Comparison of ENCODE assay signal across 13 cellular contexts in the genomic region with DNA sequence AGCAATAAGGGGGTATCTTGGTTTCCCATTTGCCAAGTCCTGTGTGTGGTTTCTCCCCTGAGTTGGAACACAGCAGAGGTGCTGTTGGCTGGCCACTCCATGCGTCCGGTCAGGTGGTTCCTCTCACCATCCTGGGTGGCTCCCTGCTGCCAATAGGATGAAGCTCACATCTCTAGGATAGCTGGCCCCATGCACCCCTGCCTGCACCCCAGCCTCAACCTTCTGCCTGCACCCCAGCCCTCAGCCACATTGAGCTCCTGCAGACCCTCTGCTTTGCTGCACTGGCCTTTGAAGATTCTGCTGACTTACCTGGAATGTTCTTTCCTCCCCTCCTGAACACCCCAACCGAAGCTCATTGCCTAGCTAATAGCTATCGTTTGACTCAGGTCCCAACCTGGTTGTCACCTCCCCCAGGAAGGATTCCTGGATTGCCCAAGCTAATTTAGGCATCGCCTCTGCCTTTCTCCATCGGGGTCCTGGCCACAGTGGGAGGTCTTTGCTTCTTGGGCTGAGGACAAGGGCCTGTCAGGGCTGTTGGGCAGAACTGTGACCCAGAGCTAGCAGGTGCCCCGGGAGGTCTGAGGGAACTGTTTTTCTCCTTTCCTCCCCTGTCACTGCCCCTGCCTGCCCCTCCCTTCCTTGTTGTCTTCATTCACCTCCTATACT. TPM values are rescaled to one million over a fixed set of nuclear protein-coding genes. Genes with fewer than 3 reads are reported as not detected.
A peak's percentile ranks its signal among the peaks of the same experiment; 100 is the strongest.
DNase-seq lines count a peak whose midpoint lies in the region; ATAC-seq and TF ChIP-seq lines count a peak whose summit lies in the region.
"Had no signal": no experiment of that assay in that cellular context is flagged by ENCODE, and none has a peak within 500 bp of the region (broad histone marks: within the 10 kb centered on the region; RNA-seq: fewer than 3 reads in every experiment).

No MANE protein-coding gene starts in this region.

- no peaks in the 10 kb centered on the region for H3K36me3 Mint-ChIP-seq in natural killer cell treated with Interleukin-12 subunit alpha and Interleukin-12 subunit beta and Interleukin-15 and Interleukin-18, amount 100 ng/mL, for 72 hours
- no peaks in the 10 kb centered on the region for H3K36me3 Mint-ChIP-seq in GM23338 (ENCODE audit: low read depth)

- whole genome bisulfite sequencing in heart left ventricle, 4 donors, result 82 to 93% (median 85%) methylated on average over 7 of the region's 7 CpGs

- H3K4me1 Mint-ChIP-seq in natural killer cell treated with Interleukin-12 subunit alpha and Interleukin-12 subunit beta and Interleukin-15 and Interleukin-18, amount 100 ng/mL, for 72 hours (ENCODE audit: low read depth in 2 of 2), result peaks cover 8 to 13% of the 10 kb centered on the region in 2 donors
- H3K4me1 Mint-ChIP-seq in GM23338, result peaks cover 17% of the 10 kb centered on the region; the same call in 2 of the 3 replicates

- H3K27me3 ChIP-seq in heart left ventricle (no peaks in the 10 kb centered on the region), dorsolateral prefrontal cortex (no peaks in the 10 kb centered on the region), GM23338 (ENCODE audit: insufficient read depth) (peaks cover 30% of the 10 kb centered on the region)

- H3K9me3 Mint-ChIP-seq in natural killer cell treated with Interleukin-12 subunit alpha and Interleukin-12 subunit beta and Interleukin-15 and Interleukin-18, amount 100 ng/mL, for 72 hours, result no peaks in the 10 kb centered on the region
- no peaks in the 10 kb centered on the region; the same call in 2 of the 3 replicates for H3K9me3 Mint-ChIP-seq in GM23338

- DNase-seq in left ventricle myocardium superior (peak; percentile 20), heart left ventricle (no peak), dorsolateral prefrontal cortex (peak in 1 of 10 donors; percentile 22), GM23338 (ENCODE audit: low spot score) (no peak), SIG-M5 treated with dmso at 0.1 percent for 504 hours (lab: John Stamatoyannopoulos, UW; ENCODE audit: unreplicated experiment) (no peak)
- DNase-seq in natural killer cell treated with Interleukin-12 subunit alpha and Interleukin-12 subunit beta and Interleukin-15 and Interleukin-18, amount 100 ng/mL, for 72 hours (ENCODE audit: low spot score), result no peak
- no peak for DNase-seq in activated effector memory CD4-positive, alpha-beta T cell treated with Interleukin-2 at 50 U/mL for 16 hours
- DNase-seq: DMS79; Karpas-422; OCI-M1; stimulated activated naive CD8-positive, alpha-beta T cell treated with anti-CD3 and anti-CD28 coated beads, Interleukin-15, Interleukin-2, amounts not matched to agents 100 U/mL and 50 U/mL, for 24 hours had no signal

- no peak overlapping the region for H2AFZ ChIP-seq in GM23338

- no peaks in the 10 kb centered on the region for H4K20me1 ChIP-seq in GM23338 (replicated peaks; ENCODE audit: insufficient read depth)

- TF ChIP-seq POLR2A in heart left ventricle (IDR thresholded peaks at IDR 0.05), result no peak

- H3K4me1 ChIP-seq in heart left ventricle (peaks cover 0 to 28% (median 16%) of the 10 kb centered on the region in 12 donors), GM23338 (ENCODE audit: insufficient read depth) (peaks cover 14% of the 10 kb centered on the region)

- H3K27ac ChIP-seq in heart left ventricle (peak overlapping the region in 2 of 12 donors; percentile 89 to 90), dorsolateral prefrontal cortex (peak overlapping the region in 51 of 59 donors; percentile 62 to 98 (median 93)), GM23338 (ENCODE audit: low read depth) (no peak overlapping the region)
- H3K27ac ChIP-seq: HL-60 had no signal

- H3K4me3 ChIP-seq in heart left ventricle (no peak overlapping the region), dorsolateral prefrontal cortex (peak overlapping the region in 1 of 59 donors; percentile 61), GM23338 (no peak overlapping the region)

- H3K4me3 Mint-ChIP-seq in natural killer cell treated with Interleukin-12 subunit alpha and Interleukin-12 subunit beta and Interleukin-15 and Interleukin-18, amount 100 ng/mL, for 72 hours, result peak overlapping the region; percentile 42
- H3K4me3 Mint-ChIP-seq in GM23338, result no peak overlapping the region

- H3K27me3 Mint-ChIP-seq in natural killer cell treated with Interleukin-12 subunit alpha and Interleukin-12 subunit beta and Interleukin-15 and Interleukin-18, amount 100 ng/mL, for 72 hours, result peaks cover 0 to 8% of the 10 kb centered on the region in 2 donors
- peaks cover 35% of the 10 kb centered on the region for H3K27me3 Mint-ChIP-seq in GM23338 (ENCODE audit: insufficient read depth, low read depth, poor library complexity)

- H3K79me2 ChIP-seq in GM23338 (replicated peaks; ENCODE audit: insufficient read depth), result no peaks in the 10 kb centered on the region

- H3K36me3 ChIP-seq in heart left ventricle (no peaks in the 10 kb centered on the region), GM23338 (ENCODE audit: insufficient read depth) (no peaks in the 10 kb centered on the region)

- H3K27ac Mint-ChIP-seq in natural killer cell treated with Interleukin-12 subunit alpha and Interleukin-12 subunit beta and Interleukin-15 and Interleukin-18, amount 100 ng/mL, for 72 hours, result no peak overlapping the region
- H3K27ac Mint-ChIP-seq in GM23338, result no peak overlapping the region

- H3F3A ChIP-seq in GM23338 (replicated peaks; ENCODE audit: low read depth), result 0 out of 2 replicates have a peak, but pooled peaks cover 3% of the 10 kb centered on the region

- ATAC-seq in left ventricle myocardium superior (no peak), heart left ventricle (no peak), HG02938 (IDR thresholded peaks at IDR 0.05; ENCODE audit: unreplicated experiment) (no peak), GM23338 (no peak)
- no peak for ATAC-seq in natural killer cell treated with Interleukin-12 subunit alpha and Interleukin-12 subunit beta and Interleukin-15 and Interleukin-18, amount 100 ng/mL, for 72 hours
- ATAC-seq: stimulated activated naive CD8-positive, alpha-beta T cell treated with anti-CD3 and anti-CD28 coated beads, Interleukin-15, Interleukin-2, amounts not matched to agents 100 U/mL and 50 U/mL, for 24 hours had no signal

- H3K4me2 ChIP-seq in GM23338, result no peak overlapping the region

- intact Hi-C loops in left ventricle myocardium superior (cut with micrococcal nuclease), result no loop called here
- intact Hi-C loops in heart left ventricle (cut with DNase I), result loop anchor here in 3 of 10 donors (5.0 kb wide), 3 partner anchors 53 to 88 kb away; a partner anchor contains a TSS
- intact Hi-C loops in dorsolateral prefrontal cortex (cut with DNase I), result loop anchor here (5.0 to 10.0 kb wide), 5 partner anchors 53 to 540 kb away; no protein-coding TSS in a partner anchor

- TF ChIP-seq CTCF in heart left ventricle (IDR thresholded peaks at IDR 0.05), result no peak
- no peak for TF ChIP-seq CTCF in dorsolateral prefrontal cortex (IDR thresholded peaks at IDR 0.05 in 54 of 56, conservative IDR thresholded peaks at IDR 0.05 in 2 of 56; ENCODE audit: low read depth in 1 of 56, partially characterized antibody in 56 of 56)
- TF ChIP-seq CTCF in GM23338 (conservative IDR thresholded peaks at IDR 0.05; ENCODE audit: low read depth in 2 of 2), result no peak

- H3K9me2 ChIP-seq in GM23338 (ENCODE audit: insufficient read depth), result no peaks in the 10 kb centered on the region

- no peaks in the 10 kb centered on the region for H3K9me3 ChIP-seq in heart left ventricle

TF ChIP-seq in GM23338, 12 proteins besides CTCF, POLR2A, EP300 and RAD21:
- TF ChIP-seq EZH2phosphoT487 (IDR thresholded peaks at IDR 0.05; ENCODE audit: unreplicated experiment) (no peak), ZNF114 (CRISPR knock-in tag; IDR thresholded peaks at IDR 0.05) (no peak), STAT1 (IDR thresholded peaks at IDR 0.05; ENCODE audit: unreplicated experiment) (no peak), POLR2AphosphoS5 (IDR thresholded peaks at IDR 0.05; ENCODE audit: low read depth) (no peak), ZNF331 (CRISPR knock-in tag; IDR thresholded peaks at IDR 0.05; ENCODE audit: low read depth) (no peak)

RNA-seq across cellular contexts. Expression of a gene that starts 36.6 kb away (rescaled TPM):
- total RNA-seq in left ventricle myocardium superior, result 62.7 TPM
- total RNA-seq in heart left ventricle, result 10 to 100 TPM; 38.6 to 68.1 (median 55.4) TPM
- polyA plus RNA-seq in heart left ventricle, result 10 to 100 TPM; 43.7 to 70.8 TPM
- total RNA-seq in dorsolateral prefrontal cortex, result 10 to 100 TPM; 19.1 to 48.6 (median 35.8) TPM
- total RNA-seq in natural killer cell treated with Interleukin-12 subunit alpha and Interleukin-12 subunit beta and Interleukin-15 and Interleukin-18, amount 100 ng/mL, for 72 hours, result 10 to 100 TPM; 71.0 to 73.6 TPM
- 27.4 and 27.6 TPM in 2 replicates for total RNA-seq in GM23338 (2014; rRNA removed; shearing (Covaris generic))
- 108 and 112 TPM in 2 replicates for polyA plus RNA-seq in GM23338 (2016; fragmentation: Nextera tagmentation; extraction: Ambion mirVana)
